ENCODE assay signal across 14 cellular contexts in genomic region chr2:230872151-230872967, GRCh38. TPM values are rescaled to one million over a fixed set of nuclear protein-coding genes. Genes with fewer than 3 reads are reported as not detected.
DNase-seq lines count a peak whose midpoint lies in the region; ATAC-seq and TF ChIP-seq lines count a peak whose summit lies in the region.
"Had no signal": no experiment of that assay in that cellular context is flagged by ENCODE, and none has a peak within 500 bp of the region (broad histone marks: within the 10 kb centered on the region; RNA-seq: fewer than 3 reads in every experiment).

No MANE protein-coding gene starts in this region.

- TF ChIP-seq EP300 in esophagus muscularis mucosa (IDR thresholded peaks at IDR 0.05): no peak

- H3K4me3 ChIP-seq in esophagus muscularis mucosa: no peak overlapping the region
- H3K4me3 ChIP-seq: tibial artery had no signal

- H3K27me3 ChIP-seq in esophagus muscularis mucosa: no peaks in the 10 kb centered on the region
- H3K27me3 ChIP-seq: neutrophil, tibial artery had no signal

- no peak overlapping the region for H3K4me3 Mint-ChIP-seq in activated T-cell treated with anti-CD3 and anti-CD28 coated beads, Interleukin-2, amount 50 U/mL, for 24 hours
- no peak overlapping the region for H3K4me3 Mint-ChIP-seq in activated T-helper 2 cell treated with anti-CD3 and anti-CD28 coated beads, Interferon-gamma antibody, Interleukin-2, Interleukin-4, amounts not matched to agents 10 μg/mL and 5 μg/mL and 100 μg/mL, durations not matched to agents 14 hours and 24 hours and 36 hours (ENCODE audit: low read depth)

- WGBS in esophagus muscularis mucosa: 68% methylated on average over 11 of the region's 14 CpGs

- no peaks in the 10 kb centered on the region for H3K27me3 Mint-ChIP-seq in activated T-cell treated with anti-CD3 and anti-CD28 coated beads, Interleukin-2, amount 50 U/mL, for 24 hours
- H3K27me3 Mint-ChIP-seq in activated T-helper 2 cell treated with anti-CD3 and anti-CD28 coated beads, Interferon-gamma antibody, Interleukin-2, Interleukin-4, amounts not matched to agents 10 μg/mL and 5 μg/mL and 100 μg/mL, durations not matched to agents 14 hours and 24 hours and 36 hours (ENCODE audit: low read depth): peaks cover 7% of the 10 kb centered on the region

- intact Hi-C loops in esophagus muscularis mucosa (cut with DNase I): no loop called here
- intact Hi-C loops in activated T-helper 2 cell treated with anti-CD3 and anti-CD28 coated beads, Interferon-gamma antibody, Interleukin-2, Interleukin-4, amounts not matched to agents 10 μg/mL and 5 μg/mL and 100 μg/mL, durations not matched to agents 14 hours and 24 hours and 36 hours (cut with micrococcal nuclease): no loop called here

- peaks cover 6 to 33% (median 17%) of the 10 kb centered on the region in 4 donors for H3K36me3 ChIP-seq in esophagus muscularis mucosa

- no peaks in the 10 kb centered on the region for H3K9me3 Mint-ChIP-seq in activated T-cell treated with anti-CD3 and anti-CD28 coated beads, Interleukin-2, amount 50 U/mL, for 24 hours
- no peaks in the 10 kb centered on the region for H3K9me3 Mint-ChIP-seq in activated T-helper 2 cell treated with anti-CD3 and anti-CD28 coated beads, Interferon-gamma antibody, Interleukin-2, Interleukin-4, amounts not matched to agents 10 μg/mL and 5 μg/mL and 100 μg/mL, durations not matched to agents 14 hours and 24 hours and 36 hours

- TF ChIP-seq CTCF in esophagus muscularis mucosa (IDR thresholded peaks at IDR 0.05): no peak

- H3K27ac ChIP-seq in esophagus muscularis mucosa (replicated peaks in 1 of 4): peak overlapping the region; percentile 68 to 81 (median 80)
- H3K27ac ChIP-seq in temporal lobe (ENCODE audit: low read depth, low read length): peak overlapping the region; percentile 95
- H3K27ac ChIP-seq: neutrophil had no signal

- no peak for DNase-seq in activated T-cell treated with anti-CD3 and anti-CD28 coated beads, Interleukin-2, amount 50 U/mL, for 24 hours
- DNase-seq in activated T-cell treated with anti-CD3 and anti-CD28 coated beads for 4 hours: no peak
- DNase-seq in esophagus muscularis mucosa (ENCODE audit: extremely low spot score): no peak
- no peak for DNase-seq in GF-D8 (lab: John Stamatoyannopoulos, UW)
- no peak for DNase-seq in GOT3 (lab: John Stamatoyannopoulos, UW)
- no peak for DNase-seq in activated T-helper 2 cell treated with anti-CD3 and anti-CD28 coated beads, Interferon-gamma antibody, Interleukin-2, Interleukin-4, amounts not matched to agents 10 μg/mL and 5 μg/mL and 100 μg/mL, durations not matched to agents 14 hours and 24 hours and 36 hours (ENCODE audit: low spot score)
- DNase-seq: ACHN; activated naive CD4-positive, alpha-beta T cell treated with Interleukin-2 at 50 U/mL for 16 hours; effector CD4-positive, alpha-beta T cell; PC-3 had no signal

- peaks cover 54% of the 10 kb centered on the region for H3K4me1 Mint-ChIP-seq in activated T-cell treated with anti-CD3 and anti-CD28 coated beads, Interleukin-2, amount 50 U/mL, for 24 hours (ENCODE audit: low read depth)
- peaks cover 3% of the 10 kb centered on the region for H3K4me1 Mint-ChIP-seq in activated T-helper 2 cell treated with anti-CD3 and anti-CD28 coated beads, Interferon-gamma antibody, Interleukin-2, Interleukin-4, amounts not matched to agents 10 μg/mL and 5 μg/mL and 100 μg/mL, durations not matched to agents 14 hours and 24 hours and 36 hours (ENCODE audit: low read depth)

- TF ChIP-seq POLR2A in esophagus muscularis mucosa (IDR thresholded peaks at IDR 0.05; ENCODE audit: low read depth): no peak

- peak overlapping the region; percentile 39 for H3K27ac Mint-ChIP-seq in activated T-cell treated with anti-CD3 and anti-CD28 coated beads, Interleukin-2, amount 50 U/mL, for 24 hours
- no peak overlapping the region for H3K27ac Mint-ChIP-seq in activated T-helper 2 cell treated with anti-CD3 and anti-CD28 coated beads, Interferon-gamma antibody, Interleukin-2, Interleukin-4, amounts not matched to agents 10 μg/mL and 5 μg/mL and 100 μg/mL, durations not matched to agents 14 hours and 24 hours and 36 hours

- ATAC-seq in HG03342 (IDR thresholded peaks at IDR 0.05; ENCODE audit: unreplicated experiment): peak; percentile 1
- ATAC-seq: PC-3 had no signal

- peaks cover 34 to 72% (median 68%) of the 10 kb centered on the region in 4 donors for H3K4me1 ChIP-seq in esophagus muscularis mucosa

- H3K36me3 Mint-ChIP-seq in activated T-cell treated with anti-CD3 and anti-CD28 coated beads, Interleukin-2, amount 50 U/mL, for 24 hours (ENCODE audit: low read depth): peaks cover 14% of the 10 kb centered on the region
- no peaks in the 10 kb centered on the region for H3K36me3 Mint-ChIP-seq in activated T-helper 2 cell treated with anti-CD3 and anti-CD28 coated beads, Interferon-gamma antibody, Interleukin-2, Interleukin-4, amounts not matched to agents 10 μg/mL and 5 μg/mL and 100 μg/mL, durations not matched to agents 14 hours and 24 hours and 36 hours (ENCODE audit: low read depth)

- H3K9me3 ChIP-seq in esophagus muscularis mucosa: no peaks in the 10 kb centered on the region
- H3K9me3 ChIP-seq: neutrophil, tibial artery had no signal

RNA-seq across cellular contexts. Expression of gene ITM2C, which starts 7.6 kb away (rescaled TPM):
- total RNA-seq in esophagus muscularis mucosa: 100 to 1,000 TPM in 2 of 4 donors, 10 to 100 TPM in 2; 84.0 to 145 (median 101) TPM
- total RNA-seq in temporal lobe: 116 TPM
- 13.3 and 15.8 TPM in 2 replicates for total RNA-seq in activated T-helper 2 cell treated with anti-CD3 and anti-CD28 coated beads, Interferon-gamma antibody, Interleukin-2, Interleukin-4, amounts not matched to agents 10 μg/mL and 5 μg/mL and 100 μg/mL, durations not matched to agents 14 hours and 24 hours and 36 hours

RNA-seq across cellular contexts. Expression of gene GPR55, which starts 52.7 kb away (rescaled TPM):
- total RNA-seq in esophagus muscularis mucosa (under 1 TPM in 2 of 4 donors, not detected in 2; 0.29 to 0.42 TPM), temporal lobe (not detected)
- total RNA-seq in activated T-helper 2 cell treated with anti-CD3 and anti-CD28 coated beads, Interferon-gamma antibody, Interleukin-2, Interleukin-4, amounts not matched to agents 10 μg/mL and 5 μg/mL and 100 μg/mL, durations not matched to agents 14 hours and 24 hours and 36 hours: 0.57 and 0.78 TPM in 2 replicates
